In the genomic region with DNA sequence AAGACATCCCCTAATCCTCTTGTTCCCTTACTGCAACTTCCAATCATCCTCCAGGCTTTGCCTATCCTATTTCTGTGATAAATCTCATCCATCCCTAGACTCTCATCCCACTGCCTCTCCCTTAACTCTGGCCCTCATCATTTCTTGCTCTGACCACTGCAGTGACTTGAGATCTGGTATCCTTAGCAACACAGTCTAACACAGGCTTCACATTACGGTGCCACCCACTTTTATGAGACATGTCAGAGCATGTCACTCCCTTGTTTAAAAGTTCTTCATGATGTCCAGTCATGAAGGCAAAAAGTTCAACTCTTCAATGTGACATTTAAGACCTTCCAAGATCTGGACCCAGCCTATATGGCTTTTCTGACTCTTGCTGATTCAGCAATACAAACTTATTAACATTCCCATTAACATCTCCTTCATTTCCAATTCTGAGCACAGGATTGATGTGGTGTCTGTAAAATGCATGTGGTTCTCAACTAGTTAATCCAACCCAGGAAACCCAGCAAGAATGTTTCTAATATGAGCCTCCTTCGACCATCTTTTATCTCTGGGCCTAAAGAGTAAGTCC, we compare ENCODE assay signal across 20 cellular contexts.
DNase-seq lines count a peak whose midpoint lies in the region; ATAC-seq, FAIRE-seq and TF ChIP-seq lines count a peak whose summit lies in the region.
"Had no signal": no experiment of that assay in that cellular context is flagged by ENCODE, and none has a peak within 500 bp of the region (broad histone marks: within the 10 kb centered on the region; RNA-seq: fewer than 3 reads in every experiment).

No MANE protein-coding gene starts in this region.

- WGBS in A549 (ENCODE audit: missing lambda C conversion rate), result 76% methylated on average over 2 of the region's 2 CpGs

- H3K36me3 Mint-ChIP-seq in astrocyte (ENCODE audit: low read depth, unreplicated experiment), result no peaks in the 10 kb centered on the region
- H3K36me3 Mint-ChIP-seq: CD14-positive monocyte; CD8-positive, alpha-beta T cell had no signal

- no peaks in the 10 kb centered on the region for H3K36me3 ChIP-seq in astrocyte (ENCODE audit: insufficient read depth, low read length)

- no peaks in the 10 kb centered on the region for H4K20me1 ChIP-seq in astrocyte (ENCODE audit: insufficient read depth, low read length)

- no peak for TF ChIP-seq POLR2A in A549 (IDR thresholded peaks at IDR 0.05; ENCODE audit: low read length)
- no peak for TF ChIP-seq POLR2A in GM12891 (IDR thresholded peaks at IDR 0.05; ENCODE audit: low read depth, low read length)

- H3K79me2 ChIP-seq in astrocyte (ENCODE audit: insufficient read depth, low read length), result no peaks in the 10 kb centered on the region

- no peaks in the 10 kb centered on the region for H3K27me3 ChIP-seq in astrocyte (ENCODE audit: insufficient read depth, low read length)

- H3K4me1 Mint-ChIP-seq in astrocyte (ENCODE audit: low read depth, unreplicated experiment), result no peaks in the 10 kb centered on the region
- H3K4me1 Mint-ChIP-seq: CD14-positive monocyte had no signal

- FAIRE-seq in A549 (lab: Jason Lieb, UNC) (peak; percentile 82), GM12891 (lab: Jason Lieb, UNC) (peak; percentile 66), astrocyte (lab: Jason Lieb, UNC) (peak; percentile 55)
- FAIRE-seq: D721Med, G401.6, GM18507, HTR-8/SVneo had no signal

- no peak overlapping the region for H3K27ac Mint-ChIP-seq in astrocyte (ENCODE audit: unreplicated experiment)
- H3K27ac Mint-ChIP-seq: CD8-positive, alpha-beta T cell had no signal

- no peak overlapping the region for H3K27ac ChIP-seq in A549
- H3K27ac ChIP-seq in astrocyte (ENCODE audit: low read depth, low read length), result no peak overlapping the region
- H3K27ac ChIP-seq: GM23248 had no signal

- no peak for TF ChIP-seq EP300 in A549 (IDR thresholded peaks at IDR 0.05)

- H2AFZ ChIP-seq in astrocyte (ENCODE audit: low read depth, low read length), result no peak overlapping the region
- H2AFZ ChIP-seq: GM23248 had no signal

- H3K9me3 ChIP-seq in A549 (no peaks in the 10 kb centered on the region), astrocyte (ENCODE audit: insufficient read depth, low read depth, low read length) (no peaks in the 10 kb centered on the region)

- no peak overlapping the region for H3K4me3 Mint-ChIP-seq in astrocyte (ENCODE audit: unreplicated experiment)
- H3K4me3 Mint-ChIP-seq: CD14-positive monocyte; CD8-positive, alpha-beta T cell had no signal

- TF ChIP-seq RAD21 in A549 (conservative IDR thresholded peaks at IDR 0.05 in 1 of 2, IDR thresholded peaks at IDR 0.05 in 1 of 2), result no peak

- no peaks in the 10 kb centered on the region for H3K27me3 Mint-ChIP-seq in astrocyte (ENCODE audit: low read depth, unreplicated experiment)

- CTCF ChIA-PET in A549 (lab: Yijun Ruan, JAX), result no interaction called here

- H3K4me1 ChIP-seq in A549 (no peaks in the 10 kb centered on the region), astrocyte (ENCODE audit: insufficient read depth, low read length) (no peaks in the 10 kb centered on the region)

- ATAC-seq in A549 (no peak), HG03139 (IDR thresholded peaks at IDR 0.05; ENCODE audit: unreplicated experiment) (no peak)
- ATAC-seq: CD8-positive, alpha-beta T cell had no signal

- TF ChIP-seq CTCF in A549 (IDR thresholded peaks at IDR 0.05) (no peak), astrocyte (IDR thresholded peaks at IDR 0.05; ENCODE audit: insufficient read depth, low read depth, low read length) (no peak)

- H3K4me3 ChIP-seq in A549 (no peak overlapping the region), astrocyte (ENCODE audit: insufficient read depth, low read depth, low read length) (no peak overlapping the region)
- H3K4me3 ChIP-seq: GM23248 had no signal

- no peak for DNase-seq in A549 (ENCODE audit: low read depth in 1 of 2, low spot score in 1 of 2)
- DNase-seq in GM12891 (ENCODE audit: insufficient read length, low spot score), result no peak
- no peak for DNase-seq in astrocyte (ENCODE audit: low read depth)
- peak; percentile 52 for DNase-seq in myocyte (ENCODE audit: low read depth)
- no peak for DNase-seq in NCI-H2081 (lab: John Stamatoyannopoulos, UW)
- no peak for DNase-seq in GOT3 (lab: John Stamatoyannopoulos, UW)
- DNase-seq: CD8-positive, alpha-beta T cell; COR-L47; DMS153; DMS79 treated with DMSO at 0.1 percent for 48 hours; EL; GM23248; H7; KBM-7 had no signal

- H3K9me3 Mint-ChIP-seq in astrocyte (ENCODE audit: unreplicated experiment), result no peaks in the 10 kb centered on the region
- H3K9me3 Mint-ChIP-seq: CD8-positive, alpha-beta T cell had no signal

- H3K4me2 ChIP-seq in A549 (no peak overlapping the region), astrocyte (ENCODE audit: low read length) (no peak overlapping the region)

- H3K9ac ChIP-seq in astrocyte (ENCODE audit: low read length), result no peak overlapping the region
- H3K9ac ChIP-seq: GM23248 had no signal

- POLR2A ChIA-PET in A549 (lab: Yijun Ruan, JAX), result no interaction called here

TF ChIP-seq in A549, 52 proteins besides CTCF, POLR2A, EP300 and RAD21:
- TF ChIP-seq MAFK (IDR thresholded peaks at IDR 0.05; ENCODE audit: partially characterized antibody) (peak; percentile 79), EHMT2 (IDR thresholded peaks at IDR 0.05; ENCODE audit: low read depth) (no peak), CHD2 (IDR thresholded peaks at IDR 0.05; ENCODE audit: low read length, partially characterized antibody) (no peak), RARB (CRISPR knock-in tag; IDR thresholded peaks at IDR 0.05) (no peak)

TF ChIP-seq in GM12891, 5 proteins besides CTCF, POLR2A, EP300 and RAD21:
- TF ChIP-seq TAF1 (IDR thresholded peaks at IDR 0.05; ENCODE audit: low read depth, low read length) (no peak), SPI1 (IDR thresholded peaks at IDR 0.05; ENCODE audit: low read depth, low read length) (no peak), POU2F2 (IDR thresholded peaks at IDR 0.05; ENCODE audit: low read depth, low read length) (no peak), PAX5 (IDR thresholded peaks at IDR 0.05; ENCODE audit: insufficient read depth, low read length, severe bottlenecking) (no peak), POLR2AphosphoS5 (IDR thresholded peaks at IDR 0.05; ENCODE audit: low read depth, low read length) (no peak)
